8 cellular contexts compared by ENCODE assay signal in genomic region chr11:12599408-12600143, GRCh38.
DNase-seq lines count a peak whose midpoint lies in the region; ATAC-seq and TF ChIP-seq lines count a peak whose summit lies in the region.

No MANE protein-coding gene starts in this region.

- ATAC-seq in sciatic nerve: peak; percentile 54
- no peak for ATAC-seq in GM21528 (IDR thresholded peaks at IDR 0.05; ENCODE audit: low FRiP score, unreplicated experiment)

- no peak overlapping the region for H3K4me3 ChIP-seq in BLaER1

- H3K27ac ChIP-seq in BLaER1: no peak overlapping the region

- peak; percentile 75 for TF ChIP-seq CTCF in GM20000 (IDR thresholded peaks at IDR 0.05; ENCODE audit: extremely low read depth, missing control alignments)

- H3K9ac ChIP-seq in BLaER1: no peak overlapping the region

- peak overlapping the region; percentile 41 for H3K4me2 ChIP-seq in BLaER1

- DNase-seq in GM20000 (ENCODE audit: low spot score) (peak; percentile 47), NCI-H510A treated with DMSO at 0.1 percent for 48 hours (lab: John Stamatoyannopoulos, UW) (peak; percentile 89), activated T-cell treated with anti-CD3 and anti-CD28 coated beads for 4 hours (peak; percentile 22), globus pallidus (ENCODE audit: low spot score) (peak; percentile 5), sciatic nerve (ENCODE audit: low spot score) (peak; percentile 63), AG08395 (ENCODE audit: low spot score) (no peak)

- H3K9me3 ChIP-seq in BLaER1: no peaks in the 10 kb centered on the region

- intact Hi-C loops in sciatic nerve (cut with DNase I): no loop called here

- no peaks in the 10 kb centered on the region for H4K20me1 ChIP-seq in BLaER1

- peaks cover 31% of the 10 kb centered on the region for H3K4me1 ChIP-seq in BLaER1

- no peaks in the 10 kb centered on the region for H3K36me3 ChIP-seq in BLaER1

- no peaks in the 10 kb centered on the region for H3K27me3 ChIP-seq in BLaER1
